Comparison of ENCODE assay signal across 13 cellular contexts in genomic region chr1:27403931-27404330, GRCh38. TPM values are rescaled to one million over a fixed set of nuclear protein-coding genes. Genes with fewer than 3 reads are reported as not detected.
DNase-seq lines count a peak whose midpoint lies in the region; ATAC-seq and TF ChIP-seq lines count a peak whose summit lies in the region.
"Had no signal": no experiment of that assay in that cellular context is flagged by ENCODE, and none has a peak within 500 bp of the region (broad histone marks: within the 10 kb centered on the region; RNA-seq: fewer than 3 reads in every experiment).

No MANE protein-coding gene starts in this region.

- intact Hi-C loops in breast epithelium (cut with DNase I; ENCODE audit: low total_unique reads), result no loop called here
- intact Hi-C loops in mammary epithelial cell (cut with micrococcal nuclease), result loop anchor here (5.0 kb wide), 1 partner anchor 153 kb away; no protein-coding TSS in a partner anchor

- H3K9me3 ChIP-seq in breast epithelium (no peaks in the 10 kb centered on the region), mammary epithelial cell (replicated peaks; ENCODE audit: insufficient read depth, low read length) (no peaks in the 10 kb centered on the region)

- H3K4me1 Mint-ChIP-seq in brain (peaks cover 81% of the 10 kb centered on the region), naive B cell (peaks cover 46 to 74% (median 72%) of the 10 kb centered on the region in 3 donors), type B pancreatic cell (ENCODE audit: unreplicated experiment) (peaks cover 50% of the 10 kb centered on the region)

- H3K36me3 Mint-ChIP-seq in brain (peaks cover 19% of the 10 kb centered on the region), naive B cell (peaks cover 4 to 7% of the 10 kb centered on the region in 2 donors), type B pancreatic cell (peaks cover 11% of the 10 kb centered on the region)

- no peak for DNase-seq in breast epithelium (ENCODE audit: low spot score in 2 of 2)
- no peak for DNase-seq in mammary epithelial cell
- no peak for DNase-seq in naive B cell
- DNase-seq in type B pancreatic cell (ENCODE audit: extremely low spot score, unreplicated experiment), result no peak
- DNase-seq in hypothalamus (lab: John Stamatoyannopoulos, UW), result no peak
- DNase-seq in HCEC 1CT, result no peak
- DNase-seq: NCI-H446 treated with DMSO at 0.1 percent for 48 hours; stimulated activated CD4-positive, alpha-beta T cell treated with anti-CD3 and anti-CD28 coated beads, Interleukin-12 subunit alpha, Interleukin-12 subunit beta, amount 100 ng/mL, for 4 hours had no signal

- CTCF ChIA-PET in mammary epithelial cell (lab: Charles Lee; ENCODE audit: low non-redundant PET), result no interaction called here

- no peak for TF ChIP-seq CTCF in breast epithelium (IDR thresholded peaks at IDR 0.05)
- TF ChIP-seq CTCF in mammary epithelial cell (conservative IDR thresholded peaks at IDR 0.05 in 1 of 2, IDR thresholded peaks at IDR 0.05 in 1 of 2; ENCODE audit: extremely low read depth in 1 of 2, insufficient read depth in 1 of 2, low read depth in 1 of 2, low read length in 2 of 2), result no peak
- TF ChIP-seq CTCF in brain (conservative IDR thresholded peaks at IDR 0.05), result no peak
- TF ChIP-seq CTCF in type B pancreatic cell (conservative IDR thresholded peaks at IDR 0.05), result no peak

- H3K79me2 ChIP-seq in mammary epithelial cell (ENCODE audit: insufficient read depth, low read length), result no peaks in the 10 kb centered on the region

- H3K27me3 Mint-ChIP-seq in brain, result no peaks in the 10 kb centered on the region
- H3K27me3 Mint-ChIP-seq in naive B cell, result no peaks in the 10 kb centered on the region
- no peaks in the 10 kb centered on the region for H3K27me3 Mint-ChIP-seq in type B pancreatic cell

- H3K9me3 Mint-ChIP-seq in brain (peaks cover 0 to 2% (median 0%) of the 10 kb centered on the region in 5 experiments), naive B cell (no peaks in the 10 kb centered on the region), type B pancreatic cell (no peaks in the 10 kb centered on the region)

- no peak overlapping the region for H3K4me3 Mint-ChIP-seq in brain
- H3K4me3 Mint-ChIP-seq in naive B cell, result peak overlapping the region in 6 of 8 donors; percentile 58 to 85 (median 78)
- H3K4me3 Mint-ChIP-seq in type B pancreatic cell, result no peak overlapping the region

- dilution Hi-C loops in mammary epithelial cell (cut with HindIII; ENCODE audit: low sequenced_read_pairs), result loop anchor here (5.0 kb wide), 1 partner anchor 203 kb away; no protein-coding TSS in a partner anchor

- ATAC-seq in naive B cell (ENCODE audit: low read depth in 2 of 2), result peak in 1 of 2 donors; percentile 1
- ATAC-seq in GM19395 (IDR thresholded peaks at IDR 0.05; ENCODE audit: unreplicated experiment), result no peak

- no peaks in the 10 kb centered on the region for H4K20me1 ChIP-seq in mammary epithelial cell (ENCODE audit: insufficient read depth, low read length)

- in situ Hi-C loops in mammary epithelial cell (cut with MboI; ENCODE audit: low sequenced_read_pairs in 2 of 2), result loop anchor here (5.0 to 10.0 kb wide), 2 partner anchors 201 to 203 kb away; partner anchors contain the start of gene AHDC1 (in 1 of the 2)

- peak overlapping the region; percentile 35 to 98 (median 55) for H3K27ac Mint-ChIP-seq in brain
- peak overlapping the region; percentile 86 to 96 (median 94) for H3K27ac Mint-ChIP-seq in naive B cell
- H3K27ac Mint-ChIP-seq in type B pancreatic cell, result peak overlapping the region; percentile 30

- no TSS peak for BruUV-seq in mammary epithelial cell (replicated peaks; lab: Mats Ljungman, UMichigan)

- H3K36me3 ChIP-seq in breast epithelium (no peaks in the 10 kb centered on the region), mammary epithelial cell (ENCODE audit: insufficient read depth, low read length) (no peaks in the 10 kb centered on the region)

- H3K27ac ChIP-seq in breast epithelium, result peak overlapping the region; percentile 91 to 93
- no peak overlapping the region for H3K27ac ChIP-seq in mammary epithelial cell (ENCODE audit: insufficient read depth, low read depth, low read length)

- H3K9ac ChIP-seq in mammary epithelial cell (ENCODE audit: insufficient read depth, low read length), result no peak overlapping the region

- H3K4me1 ChIP-seq in breast epithelium (peaks cover 12 to 58% of the 10 kb centered on the region in 2 donors), mammary epithelial cell (ENCODE audit: insufficient read depth, low read length) (peaks cover 30% of the 10 kb centered on the region)

- no peak for TF ChIP-seq POLR2A in breast epithelium (IDR thresholded peaks at IDR 0.05)

- H3K27me3 ChIP-seq in breast epithelium (no peaks in the 10 kb centered on the region), mammary epithelial cell (ENCODE audit: insufficient read depth, low read length) (no peaks in the 10 kb centered on the region)

- peak overlapping the region in 1 of 3 donors; percentile 27 for H3K4me3 ChIP-seq in breast epithelium
- H3K4me3 ChIP-seq in mammary epithelial cell (replicated peaks in 1 of 3; ENCODE audit: insufficient read depth in 1 of 3, low read depth in 2 of 3, low read length in 3 of 3), result no peak overlapping the region

- H2AFZ ChIP-seq in mammary epithelial cell (ENCODE audit: low read depth, low read length), result no peak overlapping the region

- H3K4me2 ChIP-seq in mammary epithelial cell (ENCODE audit: insufficient read depth, low read depth, low read length), result no peak overlapping the region

RNA-seq across cellular contexts. Expression of gene GPR3, which starts 11.5 kb away (rescaled TPM):
- under 1 TPM in 2 of 3 donors, not detected in 1; 0.16 to 0.66 TPM for total RNA-seq in breast epithelium
- 1 to 10 TPM in 1 of 2 donors, under 1 TPM in 1; 0.50 to 2.3 TPM for total RNA-seq in mammary epithelial cell
- polyA plus RNA-seq in mammary epithelial cell, result 3.1 TPM
- polyA minus RNA-seq in mammary epithelial cell, result not detected
- polyA plus RNA-seq in brain (ENCODE audit: insufficient read depth, low read depth, low replicate concordance), result 2.7 TPM
- under 1 TPM in 4 of 6 donors, not detected in 2; 0.12 to 0.64 (median 0.35) TPM for polyA plus RNA-seq in naive B cell (ENCODE audit: low read depth in 6 of 6)
- total RNA-seq in type B pancreatic cell (ENCODE audit: low replicate concordance), result 1.3 and 1.9 TPM in 2 replicates
- total RNA-seq: bronchial epithelial cell had no signal

RNA-seq across cellular contexts. Expression of gene CD164L2, which starts 20.8 kb away (rescaled TPM):
- total RNA-seq in breast epithelium, result 1 to 10 TPM in 1 of 3 donors, under 1 TPM in 1, not detected in 1; 0.66 to 5.3 TPM
- total RNA-seq in mammary epithelial cell, result 1 to 10 TPM; 1.7 to 2.7 TPM
- 1.4 TPM for polyA plus RNA-seq in mammary epithelial cell
- polyA minus RNA-seq in mammary epithelial cell, result 8.2 TPM
- polyA plus RNA-seq in brain (ENCODE audit: insufficient read depth, low read depth, low replicate concordance), result 2.2 TPM
- polyA plus RNA-seq in naive B cell (ENCODE audit: low read depth in 6 of 6), result not detected
- 0.41 and 0.76 TPM in 2 replicates for total RNA-seq in type B pancreatic cell (ENCODE audit: low replicate concordance)
- total RNA-seq: HT1080 had no signal
- polyA plus RNA-seq: BJ had no signal

RNA-seq across cellular contexts. Expression of gene FCN3, which starts 29.3 kb away (rescaled TPM):
- 10 to 100 TPM in 1 of 3 donors, 1 to 10 TPM in 2; 6.0 to 10.5 (median 7.4) TPM for total RNA-seq in breast epithelium
- not detected for total RNA-seq in mammary epithelial cell
- polyA plus RNA-seq in mammary epithelial cell, result not detected
- polyA minus RNA-seq in mammary epithelial cell, result not detected
- polyA plus RNA-seq in brain (ENCODE audit: insufficient read depth, low read depth, low replicate concordance), result 1.4 TPM
- polyA plus RNA-seq in naive B cell (ENCODE audit: low read depth in 6 of 6), result not detected
- total RNA-seq in type B pancreatic cell (ENCODE audit: low replicate concordance), result not detected in 2 replicates
- total RNA-seq: HT1080 had no signal
- polyA plus RNA-seq: BJ had no signal

RNA-seq across cellular contexts. Expression of gene MAP3K6, which starts 37.2 kb away (rescaled TPM):
- total RNA-seq in breast epithelium (10 to 100 TPM; 29.4 to 67.5 (median 52.0) TPM), mammary epithelial cell (10 to 100 TPM; 38.8 to 46.1 TPM), type B pancreatic cell (ENCODE audit: low replicate concordance) (15.6 and 39.9 TPM in 2 replicates)
- polyA plus RNA-seq in mammary epithelial cell (22.5 TPM), brain (ENCODE audit: insufficient read depth, low read depth, low replicate concordance) (6.9 TPM), naive B cell (ENCODE audit: low read depth in 6 of 6) (1 to 10 TPM in 4 of 6 donors, under 1 TPM in 1, not detected in 1; 0.80 to 2.7 (median 2.0) TPM)
- 20.7 TPM for polyA minus RNA-seq in mammary epithelial cell

Comparison
In these comparisons a context has a peak if more than half of its experiments do, and no peak if none do; other contexts are left out.
1. H3K27ac Mint-ChIP-seq: peak in every context shown above with its lines; median percentile 94 in naive B cell; 55 in brain; 30 in type B pancreatic cell.
2. H3K4me3 Mint-ChIP-seq: peak in naive B cell (6 of 8); none in brain (0 of 5) and type B pancreatic cell (single experiment).